ENCODE assay signal across 17 cellular contexts in genomic region chr6:111175135-111175534, GRCh38.
"Had no signal": no experiment of that assay in that cellular context is flagged by ENCODE, and none has a peak within 500 bp of the region (broad histone marks: within the 10 kb centered on the region; RNA-seq: fewer than 3 reads in every experiment).

No MANE protein-coding gene starts in this region.

- H3K27ac ChIP-seq: coronary artery, esophagus muscularis mucosa, heart left ventricle, lower lobe of right lung, sigmoid colon, thoracic aorta, upper lobe of right lung, VCaP had no signal

- H3K36me3 Mint-ChIP-seq: immature natural killer cell, mesothelial cell of epicardium had no signal

- DNase-seq: activated CD4-positive, alpha-beta T cell treated with anti-CD3 and anti-CD28 coated beads, Interleukin-2, amount 50 U/mL, for 48 hours; activated naive CD4-positive, alpha-beta T cell treated with anti-CD3 and anti-CD28 coated beads, Interleukin-2, amount 10 ng/mL, durations not matched to agents 7 days and 5 days; central memory CD4-positive, alpha-beta T cell; heart left ventricle; immature natural killer cell; left cardiac atrium; lower lobe of right lung; sigmoid colon; stimulated activated CD4-positive, alpha-beta T cell treated with anti-CD3 and anti-CD28 coated beads, Interleukin-1b, Interleukin-23, amount 100 ng/mL, for 48 hours; stomach; upper lobe of right lung had no signal

- H3K9me3 Mint-ChIP-seq: activated naive CD4-positive, alpha-beta T cell treated with anti-CD3 and anti-CD28 coated beads, Interleukin-2, amount 10 ng/mL, durations not matched to agents 7 days and 5 days; immature natural killer cell had no signal

- H3K36me3 ChIP-seq: esophagus muscularis mucosa, heart left ventricle, lower lobe of right lung, sigmoid colon, stomach, thoracic aorta, upper lobe of right lung had no signal

- H3K27ac Mint-ChIP-seq: activated naive CD4-positive, alpha-beta T cell treated with anti-CD3 and anti-CD28 coated beads, Interleukin-2, amount 10 ng/mL, durations not matched to agents 7 days and 5 days; immature natural killer cell; mesothelial cell of epicardium had no signal

- H3K27me3 Mint-ChIP-seq: activated naive CD4-positive, alpha-beta T cell treated with anti-CD3 and anti-CD28 coated beads, Interleukin-2, amount 10 ng/mL, durations not matched to agents 7 days and 5 days had no signal

- H3K4me3 ChIP-seq: coronary artery, esophagus muscularis mucosa, heart left ventricle, lower lobe of right lung, sigmoid colon, stomach, thoracic aorta, upper lobe of right lung had no signal

- H3K4me3 Mint-ChIP-seq: activated naive CD4-positive, alpha-beta T cell treated with anti-CD3 and anti-CD28 coated beads, Interleukin-2, amount 10 ng/mL, durations not matched to agents 7 days and 5 days; immature natural killer cell; mesothelial cell of epicardium had no signal

- H3K9me3 ChIP-seq: esophagus muscularis mucosa, heart left ventricle, lower lobe of right lung, sigmoid colon, stomach, thoracic aorta, upper lobe of right lung had no signal

- ATAC-seq: heart left ventricle, left cardiac atrium, lower lobe of right lung, upper lobe of right lung had no signal

- H3K27me3 ChIP-seq: esophagus muscularis mucosa, heart left ventricle, sigmoid colon, stomach, upper lobe of right lung had no signal

- H3K4me1 ChIP-seq: esophagus muscularis mucosa, lower lobe of right lung, sigmoid colon, upper lobe of right lung had no signal

- H3K4me1 Mint-ChIP-seq: immature natural killer cell had no signal

- FAIRE-seq: frontal cortex had no signal
